ENCODE assay signal across 8 cellular contexts in genomic region chr9:133121200-133122166, GRCh38. TPM values are rescaled to one million over a fixed set of nuclear protein-coding genes. Genes with fewer than 3 reads are reported as not detected.
DNase-seq lines count a peak whose midpoint lies in the region; ATAC-seq and TF ChIP-seq lines count a peak whose summit lies in the region.

Gene RALGDS, minus strand, starts transcription at chr9:133121240. Its CDS starts 86 bp downstream, at chr9:133121154.

- POLR2A ChIA-PET in CD8-positive, alpha-beta T cell (lab: Charles Lee): interaction anchor here (1.0 to 3.3 kb wide), 5 partner anchors 11 to 91 kb away, joined by 3 to 22 read pairs (median 5); partner anchors contain the start of gene GTF3C5

- H3K9me3 ChIP-seq in CD8-positive, alpha-beta T cell (ENCODE audit: low read length): no peaks in the 10 kb centered on the region
- H3K9me3 ChIP-seq in HUES6 (ENCODE audit: control insufficient read depth, insufficient read depth, low read depth, low read length) (no peaks in the 10 kb centered on the region), mononuclear cell (ENCODE audit: low read depth, low read length) (no peaks in the 10 kb centered on the region)

- H3K36me3 Mint-ChIP-seq in CD8-positive, alpha-beta T cell: peaks cover 5% of the 10 kb centered on the region

- peak; percentile 84 to 94 (median 91) for DNase-seq in CD8-positive, alpha-beta T cell
- DNase-seq in OCI-M1 (lab: John Stamatoyannopoulos, UW) (peak; percentile 87), activated T-cell treated with anti-CD3 and anti-CD28 coated beads for 24 hours (ENCODE audit: low read depth) (peak; percentile 83), epithelial cell of esophagus (ENCODE audit: low read depth) (peak; percentile 92)
- peak; percentile 89 for DNase-seq in stimulated activated CD8-positive, alpha-beta memory T cell treated with anti-CD3 and anti-CD28 coated beads, Interleukin-2, amount 100 ng/mL, for 48 hours (ENCODE audit: low read depth in 2 of 2)

- H3K27ac Mint-ChIP-seq in CD8-positive, alpha-beta T cell: peak within 1 kb of the TSS; percentile 98

- H3K27me3 ChIP-seq in CD8-positive, alpha-beta T cell (ENCODE audit: insufficient read depth, low read length): no peaks in the 10 kb centered on the region
- peaks cover 18% of the 10 kb centered on the region for H3K27me3 ChIP-seq in HUES6 (ENCODE audit: control insufficient read depth, insufficient read depth, low read length)
- H3K27me3 ChIP-seq in mononuclear cell (ENCODE audit: insufficient read depth, low read length): no peaks in the 10 kb centered on the region

- no peak for TF ChIP-seq CTCF in CD8-positive, alpha-beta T cell (IDR thresholded peaks at IDR 0.05)
- no peak for TF ChIP-seq CTCF in epithelial cell of esophagus (IDR thresholded peaks at IDR 0.05; ENCODE audit: insufficient read depth, low read depth, low read length, missing control alignments)

- H3K36me3 ChIP-seq in CD8-positive, alpha-beta T cell (ENCODE audit: insufficient read depth, low read length): no peaks in the 10 kb centered on the region
- no peaks in the 10 kb centered on the region for H3K36me3 ChIP-seq in HUES6 (ENCODE audit: control insufficient read depth, insufficient read depth, low read length)

- ATAC-seq in CD8-positive, alpha-beta T cell: peak; percentile 83
- ATAC-seq in GM21381 (IDR thresholded peaks at IDR 0.05; ENCODE audit: unreplicated experiment): peak; percentile 66

- peaks cover 71% of the 10 kb centered on the region for H3K4me1 Mint-ChIP-seq in CD8-positive, alpha-beta T cell (ENCODE audit: low read depth)

- CTCF ChIA-PET in CD8-positive, alpha-beta T cell (lab: Charles Lee): interaction anchor here (1.6 to 25.8 kb wide), 4 partner anchors 11 to 100 kb away, joined by 3 to 606 read pairs (median 16); no protein-coding TSS in a partner anchor

- intact Hi-C loops in CD8-positive, alpha-beta T cell (cut with DNase I, micrococcal nuclease): loop anchor here (1.0 to 10.0 kb wide), 9 partner anchors 12 to 1457 kb away; partner anchors contain the start of genes BRD3 (in 1 of the 2), CACFD1 (in 1 of the 2), GTF3C5 (in 1 of the 2) and TSC1 (in 1 of the 2)

- peaks cover 63% of the 10 kb centered on the region for H3K4me1 ChIP-seq in CD8-positive, alpha-beta T cell (ENCODE audit: insufficient read depth, low read length)
- H3K4me1 ChIP-seq in HUES6 (ENCODE audit: control insufficient read depth, insufficient read depth, low read length) (peaks cover 26% of the 10 kb centered on the region), mononuclear cell (ENCODE audit: insufficient read depth, low read length) (peaks cover 91% of the 10 kb centered on the region)

- no peaks in the 10 kb centered on the region for H3K27me3 Mint-ChIP-seq in CD8-positive, alpha-beta T cell (ENCODE audit: low read depth)

- H3K9me3 Mint-ChIP-seq in CD8-positive, alpha-beta T cell: no peaks in the 10 kb centered on the region

- H3K4me3 ChIP-seq in CD8-positive, alpha-beta T cell (ENCODE audit: low read depth, low read length): peak within 1 kb of the TSS; percentile 53
- H3K4me3 ChIP-seq in HUES6 (ENCODE audit: low read depth, low read length) (peak within 1 kb of the TSS; percentile 71), epithelial cell of esophagus (ENCODE audit: low read length) (peak within 1 kb of the TSS; percentile 68), mononuclear cell (ENCODE audit: low read length) (peak within 1 kb of the TSS; percentile 46)

- H3K4me3 Mint-ChIP-seq in CD8-positive, alpha-beta T cell: peak within 1 kb of the TSS; percentile 84

- peak within 1 kb of the TSS; percentile 52 for H3K9ac ChIP-seq in HUES6 (ENCODE audit: low read length)

- peak within 1 kb of the TSS; percentile 66 for H3K27ac ChIP-seq in CD8-positive, alpha-beta T cell (ENCODE audit: low read depth, low read length)
- H3K27ac ChIP-seq in HUES6 (ENCODE audit: low read depth, low read length): no peak within 1 kb of the TSS

RNA-seq across cellular contexts. Expression of gene RALGDS, which starts in this region (rescaled TPM):
- 100 to 1,000 TPM; 177 to 186 TPM for total RNA-seq in CD8-positive, alpha-beta T cell
- total RNA-seq in mononuclear cell: 59.0 TPM
